ENCODE assay signal across 8 cellular contexts in the genomic region with DNA sequence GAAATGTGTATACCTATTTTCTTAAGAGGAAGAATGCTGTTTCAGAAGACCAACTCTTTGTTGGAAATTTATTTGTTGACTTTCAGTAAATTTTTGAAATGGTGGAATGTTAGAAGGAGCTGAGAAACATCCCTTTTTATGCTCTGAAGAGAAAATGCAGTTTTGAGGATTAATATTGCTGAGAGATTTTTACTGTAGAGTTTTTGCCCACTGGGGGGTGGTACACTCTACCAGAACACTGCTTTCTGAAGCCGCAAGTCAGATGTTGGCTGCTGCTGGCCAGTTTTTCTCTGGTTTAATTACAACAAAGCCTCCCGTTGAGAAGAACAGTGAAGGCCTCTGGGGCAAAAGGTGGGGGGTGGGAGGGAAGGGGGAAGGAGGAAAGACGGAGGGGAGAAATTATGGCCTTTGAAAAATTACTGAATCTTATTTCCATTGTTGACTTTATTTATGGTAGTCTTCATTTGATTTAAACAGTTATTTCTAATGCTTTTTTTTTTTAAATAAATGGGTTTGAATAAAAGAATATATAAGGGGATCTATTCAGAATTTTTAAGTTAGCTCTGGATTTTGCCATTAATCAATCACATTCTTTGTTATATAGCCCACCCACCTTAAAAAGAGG. TPM values are rescaled to one million over a fixed set of nuclear protein-coding genes. Genes with fewer than 3 reads are reported as not detected.
A peak's percentile ranks its signal among the peaks of the same experiment; 100 is the strongest.
DNase-seq lines count a peak whose midpoint lies in the region; ATAC-seq and TF ChIP-seq lines count a peak whose summit lies in the region.

No MANE protein-coding gene starts in this region.

- no peaks in the 10 kb centered on the region for H3K4me1 Mint-ChIP-seq in naive thymus-derived CD8-positive, alpha-beta T cell

- TF ChIP-seq CTCF in choroid plexus epithelial cell (conservative IDR thresholded peaks at IDR 0.05; ENCODE audit: low read depth, low read length), result peak; percentile 72

- H3K4me3 Mint-ChIP-seq in naive thymus-derived CD8-positive, alpha-beta T cell, result no peak overlapping the region

- no peaks in the 10 kb centered on the region for H3K27me3 Mint-ChIP-seq in naive thymus-derived CD8-positive, alpha-beta T cell

- ATAC-seq in GM19023 (IDR thresholded peaks at IDR 0.05; ENCODE audit: unreplicated experiment) (no peak), HG03432 (IDR thresholded peaks at IDR 0.05; ENCODE audit: unreplicated experiment) (no peak), HG03159 (IDR thresholded peaks at IDR 0.05; ENCODE audit: unreplicated experiment) (no peak)
- no peak for ATAC-seq in naive thymus-derived CD8-positive, alpha-beta T cell

- no peak overlapping the region for H3K27ac Mint-ChIP-seq in naive thymus-derived CD8-positive, alpha-beta T cell

- DNase-seq in NCI-H2196 (lab: John Stamatoyannopoulos, UW; ENCODE audit: unreplicated experiment) (peak; percentile 66), choroid plexus epithelial cell (ENCODE audit: low read depth) (peak; percentile 82), middle frontal gyrus (ENCODE audit: extremely low spot score, low spot score) (peak; percentile 60)
- DNase-seq in naive thymus-derived CD8-positive, alpha-beta T cell, result no peak

- POLR2A ChIA-PET in naive thymus-derived CD8-positive, alpha-beta T cell (lab: Charles Lee), result no interaction called here

- peaks cover 0 to 2% (median 0%) of the 10 kb centered on the region in 9 donors for H3K9me3 Mint-ChIP-seq in naive thymus-derived CD8-positive, alpha-beta T cell

- H3K4me3 ChIP-seq in GM08714 (ENCODE audit: low read length) (peak overlapping the region; percentile 15; the same call in 1 of the 2 replicates), choroid plexus epithelial cell (ENCODE audit: low read depth, low read length) (peak overlapping the region; percentile 32)

- no peaks in the 10 kb centered on the region for H3K36me3 Mint-ChIP-seq in naive thymus-derived CD8-positive, alpha-beta T cell

RNA-seq across cellular contexts. Expression of gene FLRT3, which starts 3.0 kb away (rescaled TPM):
- not detected for total RNA-seq in naive thymus-derived CD8-positive, alpha-beta T cell
- polyA plus RNA-seq in naive thymus-derived CD8-positive, alpha-beta T cell, result not detected

Comparison
In these comparisons a context has a peak if more than half of its experiments do, and no peak if none do; other contexts are left out.
1. DNase-seq: peak in NCI-H2196 (single experiment), choroid plexus epithelial cell (single experiment) and middle frontal gyrus (single experiment); none in naive thymus-derived CD8-positive, alpha-beta T cell (0 of 10).